In genomic region chr3:58272891-58273290, GRCh38 we compare ENCODE assay signal across 24 cellular contexts. TPM values are rescaled to one million over a fixed set of nuclear protein-coding genes. Genes with fewer than 3 reads are reported as not detected.
A peak's percentile ranks its signal among the peaks of the same experiment; 100 is the strongest.
DNase-seq lines count a peak whose midpoint lies in the region; ATAC-seq and TF ChIP-seq lines count a peak whose summit lies in the region.
"Had no signal": no experiment of that assay in that cellular context is flagged by ENCODE, and none has a peak within 500 bp of the region (broad histone marks: within the 10 kb centered on the region; RNA-seq: fewer than 3 reads in every experiment).

No MANE protein-coding gene starts in this region.

- no peaks in the 10 kb centered on the region for H3K9me3 ChIP-seq in right lobe of liver
- H3K9me3 ChIP-seq in ascending aorta = no peaks in the 10 kb centered on the region
- H3K9me3 ChIP-seq: gastroesophageal sphincter, neutrophil, testis had no signal

- TF ChIP-seq POLR2A in right lobe of liver (IDR thresholded peaks at IDR 0.05) = no peak

- H3K27me3 ChIP-seq in right lobe of liver (no peaks in the 10 kb centered on the region), ascending aorta (no peaks in the 10 kb centered on the region)
- H3K27me3 ChIP-seq: gastroesophageal sphincter, neutrophil, testis had no signal

- H3K36me3 Mint-ChIP-seq in activated CD4-positive, alpha-beta memory T cell treated with anti-CD3 and anti-CD28 coated beads for 36 hours = peaks cover 16% of the 10 kb centered on the region

- H3K27ac ChIP-seq in right lobe of liver (peak overlapping the region; percentile 47 to 68 (median 53)), ascending aorta (no peak overlapping the region)
- H3K27ac ChIP-seq: gastroesophageal sphincter, neutrophil, testis had no signal

- intact Hi-C loops in right lobe of liver (cut with DNase I) (no loop called here), ascending aorta (cut with DNase I) (no loop called here)
- intact Hi-C loops in activated CD4-positive, alpha-beta memory T cell treated with anti-CD3 and anti-CD28 coated beads for 36 hours (cut with micrococcal nuclease) = no loop called here

- POLR2A ChIA-PET in activated CD4-positive, alpha-beta memory T cell treated with anti-CD3 and anti-CD28 coated beads for 36 hours (lab: Charles Lee) = no interaction called here

- ATAC-seq in right lobe of liver (peak; percentile 47 to 65 (median 61)), esophagus mucosa (no peak)
- ATAC-seq: gastroesophageal sphincter had no signal

- CTCF ChIA-PET in activated CD4-positive, alpha-beta memory T cell treated with anti-CD3 and anti-CD28 coated beads for 36 hours (lab: Charles Lee) = interaction anchor here (0.6 kb wide), 1 partner anchor 141 kb away, joined by 4 read pairs; no protein-coding TSS in a partner anchor

- H3K36me3 ChIP-seq in right lobe of liver (peaks cover 0 to 17% (median 0%) of the 10 kb centered on the region in 4 donors), ascending aorta (peaks cover 3 to 15% of the 10 kb centered on the region in 2 donors)
- H3K36me3 ChIP-seq: neutrophil had no signal

- 49% methylated on average over 3 of the region's 3 CpGs for WGBS in right lobe of liver (ENCODE audit: insufficient coverage, low coverage, low lambda C conversion rate, missing lambda C conversion rate)

- TF ChIP-seq CTCF in choroid plexus epithelial cell (conservative IDR thresholded peaks at IDR 0.05; ENCODE audit: low read depth, low read length) (no peak), right lobe of liver (IDR thresholded peaks at IDR 0.05) (no peak), ascending aorta (IDR thresholded peaks at IDR 0.05) (no peak)

- no peaks in the 10 kb centered on the region for H3K27me3 Mint-ChIP-seq in activated CD4-positive, alpha-beta memory T cell treated with anti-CD3 and anti-CD28 coated beads for 36 hours
- H3K27me3 Mint-ChIP-seq: CD4-positive, CD25-positive, alpha-beta regulatory T cell; dendritic cell treated with granulocyte-macrophage colony-stimulating factor and Interleukin-4, amounts not matched to agents 40 ng/mL and 50 ng/mL, for 4 days had no signal

- no peak overlapping the region for H3K4me3 Mint-ChIP-seq in activated CD4-positive, alpha-beta memory T cell treated with anti-CD3 and anti-CD28 coated beads for 36 hours
- H3K4me3 Mint-ChIP-seq: CD4-positive, CD25-positive, alpha-beta regulatory T cell; dendritic cell treated with granulocyte-macrophage colony-stimulating factor and Interleukin-4, amounts not matched to agents 40 ng/mL and 50 ng/mL, for 4 days had no signal

- H3K27ac Mint-ChIP-seq in activated CD4-positive, alpha-beta memory T cell treated with anti-CD3 and anti-CD28 coated beads for 36 hours = no peak overlapping the region
- H3K27ac Mint-ChIP-seq: activated naive CD4-positive, alpha-beta T cell treated with anti-CD3 and anti-CD28 coated beads, Interleukin-2, amount 50 U/mL, for 72 hours; CD4-positive, CD25-positive, alpha-beta regulatory T cell had no signal

- H3K4me1 ChIP-seq in right lobe of liver (peaks cover 0 to 30% (median 7%) of the 10 kb centered on the region in 4 donors), ascending aorta (no peaks in the 10 kb centered on the region)
- H3K4me1 ChIP-seq: testis had no signal

- peaks cover 7% of the 10 kb centered on the region for H3K4me1 Mint-ChIP-seq in activated CD4-positive, alpha-beta memory T cell treated with anti-CD3 and anti-CD28 coated beads for 36 hours (ENCODE audit: low read depth)

- H3K4me3 ChIP-seq in choroid plexus epithelial cell (ENCODE audit: low read depth, low read length) (no peak overlapping the region), right lobe of liver (no peak overlapping the region), ascending aorta (no peak overlapping the region)
- H3K4me3 ChIP-seq: gastroesophageal sphincter, testis had no signal

- H3K9me3 Mint-ChIP-seq in activated CD4-positive, alpha-beta memory T cell treated with anti-CD3 and anti-CD28 coated beads for 36 hours = peaks cover 3% of the 10 kb centered on the region
- H3K9me3 Mint-ChIP-seq: activated naive CD4-positive, alpha-beta T cell treated with anti-CD3 and anti-CD28 coated beads, Interleukin-2, amount 50 U/mL, for 72 hours; dendritic cell treated with granulocyte-macrophage colony-stimulating factor and Interleukin-4, amounts not matched to agents 40 ng/mL and 50 ng/mL, for 4 days had no signal

- DNase-seq in GM03348 (ENCODE audit: low spot score) (peak; percentile 16), RPMI7951 (ENCODE audit: low read depth) (peak; percentile 33), choroid plexus epithelial cell (ENCODE audit: low read depth) (peak; percentile 70), right lobe of liver (no peak), NAMALWA (ENCODE audit: low spot score) (no peak), ascending aorta (ENCODE audit: low spot score in 2 of 2) (no peak)
- no peak for DNase-seq in activated CD4-positive, alpha-beta memory T cell treated with anti-CD3 and anti-CD28 coated beads for 36 hours
- DNase-seq: activated CD4-positive, CD25-positive, alpha-beta regulatory T cell treated with anti-CD3 and anti-CD28 coated beads, Interleukin-2, amount 50 U/mL, for 72 hours; DMS 273 treated with DMSO at 0.1 percent for 48 hours; islet precursor cell; NCI-H146; NCI-H2227 treated with DMSO at 0.1 percent for 48 hours; NCI-H774; SHP77; small intestine; stimulated activated CD4-positive, alpha-beta T cell treated with anti-CD3 and anti-CD28 coated beads, Interleukin-2, amount 100 ng/mL, for 48 hours; stimulated activated naive CD4-positive, alpha-beta T cell; testis had no signal

RNA-seq across cellular contexts. Expression of gene RPP14, which starts 33.2 kb away (rescaled TPM):
- total RNA-seq in RPMI7951 (2014; rRNA removed; shearing (Covaris generic)) = 15.3 and 18.2 TPM in 2 replicates
- 10 to 100 TPM in 4 of 6 experiments, 1 to 10 TPM in 2; 7.9 to 12.6 (median 10.6) TPM for total RNA-seq in right lobe of liver
- total RNA-seq in ascending aorta = 32.5 TPM
- total RNA-seq in esophagus mucosa = 12.8 TPM
- 10 to 100 TPM; 14.0 to 15.4 TPM for total RNA-seq in activated CD4-positive, alpha-beta memory T cell treated with anti-CD3 and anti-CD28 coated beads for 36 hours

RNA-seq across cellular contexts. Expression of gene HTD2, which starts 33.4 kb away (rescaled TPM):
- 8.9 and 10.9 TPM in 2 replicates for total RNA-seq in RPMI7951 (2014; rRNA removed; shearing (Covaris generic))
- total RNA-seq in right lobe of liver = 1 to 10 TPM; 6.1 to 9.9 (median 8.5) TPM
- 0.53 TPM for total RNA-seq in ascending aorta
- total RNA-seq in esophagus mucosa = 8.1 TPM
- total RNA-seq in activated CD4-positive, alpha-beta memory T cell treated with anti-CD3 and anti-CD28 coated beads for 36 hours = 1 to 10 TPM; 7.6 to 9.5 TPM

RNA-seq across cellular contexts. Expression of gene ABHD6, which starts 35.3 kb away (rescaled TPM):
- total RNA-seq in RPMI7951 (2014; rRNA removed; shearing (Covaris generic)) = 19.5 and 20.1 TPM in 2 replicates
- total RNA-seq in right lobe of liver = 10 to 100 TPM; 24.6 to 64.3 (median 52.6) TPM
- total RNA-seq in ascending aorta = 6.9 TPM
- total RNA-seq in esophagus mucosa = 4.1 TPM
- total RNA-seq in activated CD4-positive, alpha-beta memory T cell treated with anti-CD3 and anti-CD28 coated beads for 36 hours = 1 to 10 TPM; 3.9 to 4.1 TPM

RNA-seq across cellular contexts. Expression of gene PXK, which starts 59.8 kb away (rescaled TPM):
- total RNA-seq in RPMI7951 (2014; rRNA removed; shearing (Covaris generic)) = 53.8 and 63.6 TPM in 2 replicates
- 10 to 100 TPM in 3 of 6 experiments, 1 to 10 TPM in 3; 6.6 to 19.4 (median 9.6) TPM for total RNA-seq in right lobe of liver
- 14.8 TPM for total RNA-seq in ascending aorta
- total RNA-seq in esophagus mucosa = 14.2 TPM
- 10 to 100 TPM; 40.9 to 45.4 TPM for total RNA-seq in activated CD4-positive, alpha-beta memory T cell treated with anti-CD3 and anti-CD28 coated beads for 36 hours

Comparison
In these comparisons a context has a peak if more than half of its experiments do, and no peak if none do; other contexts are left out.
1. DNase-seq: peak in GM03348 (single experiment), RPMI7951 (single experiment) and choroid plexus epithelial cell (single experiment); none in right lobe of liver (0 of 3), NAMALWA (single experiment), ascending aorta (0 of 2) and activated CD4-positive, alpha-beta memory T cell treated with anti-CD3 and anti-CD28 coated beads for 36 hours (single experiment).
2. H3K27ac ChIP-seq: peak in right lobe of liver (3 of 3); none in ascending aorta (0 of 2).